In the genomic region with DNA sequence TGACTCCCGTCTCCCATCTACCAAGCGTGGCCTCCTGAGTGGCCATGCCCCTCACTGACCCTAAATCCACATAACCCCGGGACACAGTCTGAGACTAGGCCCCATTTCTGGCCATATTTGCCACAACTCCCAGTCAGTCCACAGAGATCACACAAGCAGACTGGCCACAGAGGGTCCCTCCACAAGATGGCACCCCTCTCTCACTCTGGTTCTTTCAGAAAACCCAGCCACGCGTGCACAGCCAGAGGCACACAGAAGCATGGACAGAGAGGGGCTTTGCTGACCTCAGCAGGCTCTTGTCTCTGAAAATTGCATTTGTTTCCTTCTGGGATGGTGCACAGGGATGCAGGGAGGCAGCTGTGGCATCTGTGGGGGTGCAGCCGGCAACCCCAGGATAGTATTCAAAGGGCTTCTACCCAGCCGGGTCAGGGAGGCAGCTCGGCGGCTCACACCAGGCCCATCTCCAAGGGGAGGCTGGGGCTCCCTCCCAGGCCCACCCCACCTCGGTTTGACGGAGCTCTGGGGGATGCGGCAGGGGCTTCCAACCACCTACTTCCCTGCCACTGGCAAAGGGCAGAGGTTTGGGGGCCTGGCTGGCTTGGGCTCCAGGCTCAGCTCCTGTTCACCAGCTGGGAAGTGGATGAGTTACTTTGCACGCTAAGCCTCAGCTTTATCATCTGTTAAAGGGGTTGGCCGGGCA, we compare ENCODE assay signal across 8 cellular contexts. TPM values are rescaled to one million over a fixed set of nuclear protein-coding genes. Genes with fewer than 3 reads are reported as not detected.
DNase-seq lines count a peak whose midpoint lies in the region; ATAC-seq and TF ChIP-seq lines count a peak whose summit lies in the region.

No MANE protein-coding gene starts in this region.

- WGBS in esophagus muscularis mucosa: 65% methylated on average over 6 of the region's 14 CpGs

- H3K9me3 ChIP-seq in esophagus muscularis mucosa: no peaks in the 10 kb centered on the region

- no peak overlapping the region for H3K4me3 Mint-ChIP-seq in nephron progenitor cell

- no peak for DNase-seq in BJ (ENCODE audit: low read depth)
- no peak for DNase-seq in esophagus muscularis mucosa (ENCODE audit: extremely low spot score)
- DNase-seq in nephron progenitor cell: peak; percentile 68
- DNase-seq in NCI-H345 (lab: John Stamatoyannopoulos, UW): no peak
- DNase-seq in activated T-cell treated with anti-CD3 and anti-CD28 coated beads, Interleukin-2, amount 50 U/mL, for 1 hour: no peak
- no peak for DNase-seq in HCEC 1CT

- TF ChIP-seq CTCF in BJ (IDR thresholded peaks at IDR 0.05; ENCODE audit: insufficient read depth, low read depth, low read length) (peak; percentile 55), GM12872 (IDR thresholded peaks at IDR 0.05; ENCODE audit: insufficient read depth, low read depth, low read length) (peak; percentile 31; the same call in 1 of the 3 replicates), esophagus muscularis mucosa (IDR thresholded peaks at IDR 0.05) (peak; percentile 26 to 45 (median 30)), nephron progenitor cell (IDR thresholded peaks at IDR 0.05) (peak; percentile 64)

- POLR2A ChIA-PET in BJ (lab: Charles Lee): no interaction called here

- peak; percentile 78 for ATAC-seq in SK-N-SH treated with all-trans-retinoic acid at 6 μM for 48 hours

- no peaks in the 10 kb centered on the region for H3K36me3 Mint-ChIP-seq in nephron progenitor cell (ENCODE audit: low read depth)

- H3K36me3 ChIP-seq in BJ (ENCODE audit: control insufficient read depth, insufficient read depth, low read length) (no peaks in the 10 kb centered on the region), esophagus muscularis mucosa (peaks cover 0 to 13% (median 0%) of the 10 kb centered on the region in 4 donors)

- H3K9me3 Mint-ChIP-seq in nephron progenitor cell: no peaks in the 10 kb centered on the region

- peaks cover 17% of the 10 kb centered on the region for H3K4me1 Mint-ChIP-seq in nephron progenitor cell

- H3K27ac Mint-ChIP-seq in nephron progenitor cell: no peak overlapping the region

- H3K4me1 ChIP-seq in esophagus muscularis mucosa: no peaks in the 10 kb centered on the region

- H3K27me3 Mint-ChIP-seq in nephron progenitor cell (ENCODE audit: low read depth, poor library complexity): peaks cover 14% of the 10 kb centered on the region

- H3K4me3 ChIP-seq in BJ (ENCODE audit: low read depth, low read length): no peak overlapping the region
- H3K4me3 ChIP-seq in esophagus muscularis mucosa: no peak overlapping the region

- peaks cover 2% of the 10 kb centered on the region; the same call in 1 of the 2 replicates for H3K27me3 ChIP-seq in BJ (ENCODE audit: control insufficient read depth, insufficient read depth, low read length)
- no peaks in the 10 kb centered on the region for H3K27me3 ChIP-seq in esophagus muscularis mucosa

- intact Hi-C loops in esophagus muscularis mucosa (cut with DNase I): no loop called here

- CTCF ChIA-PET in BJ (lab: Yijun Ruan, JAX): interaction anchor here (0.6 to 5.1 kb wide), 5 partner anchors 10 to 223 kb away, joined by 3 to 26 read pairs (median 3); no protein-coding TSS in a partner anchor

- TF ChIP-seq EP300 in esophagus muscularis mucosa (IDR thresholded peaks at IDR 0.05): no peak

- no peak overlapping the region for H3K27ac ChIP-seq in esophagus muscularis mucosa (replicated peaks in 1 of 4)

- TF ChIP-seq POLR2A in esophagus muscularis mucosa (IDR thresholded peaks at IDR 0.05; ENCODE audit: low read depth): no peak

TF ChIP-seq in SK-N-SH treated with all-trans-retinoic acid at 6 μM for 48 hours, 23 proteins besides CTCF, POLR2A, EP300 and RAD21:
- TF ChIP-seq, protein P1, sequence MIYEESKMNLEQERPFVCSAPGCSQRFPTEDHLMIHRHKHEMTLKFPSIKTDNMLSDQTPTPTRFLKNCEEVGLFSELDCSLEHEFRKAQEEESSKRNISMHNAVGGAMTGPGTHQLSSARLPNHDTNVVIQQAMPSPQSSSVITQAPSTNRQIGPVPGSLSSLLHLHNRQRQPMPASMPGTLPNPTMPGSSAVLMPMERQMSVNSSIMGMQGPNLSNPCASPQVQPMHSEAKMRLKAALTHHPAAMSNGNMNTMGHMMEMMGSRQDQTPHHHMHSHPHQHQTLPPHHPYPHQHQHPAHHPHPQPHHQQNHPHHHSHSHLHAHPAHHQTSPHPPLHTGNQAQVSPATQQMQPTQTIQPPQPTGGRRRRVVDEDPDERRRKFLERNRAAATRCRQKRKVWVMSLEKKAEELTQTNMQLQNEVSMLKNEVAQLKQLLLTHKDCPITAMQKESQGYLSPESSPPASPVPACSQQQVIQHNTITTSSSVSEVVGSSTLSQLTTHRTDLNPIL (CRISPR knock-in tag; IDR thresholded peaks at IDR 0.05; ENCODE audit: low read depth): no peak

RNA-seq across cellular contexts. Expression of a gene that starts 16.8 kb away (rescaled TPM):
- polyA plus RNA-seq in BJ (2011; rRNA removed): not detected in 2 replicates
- polyA minus RNA-seq in BJ (2011; rRNA and poly(A)+ RNA removed): not detected in 2 replicates
- total RNA-seq in esophagus muscularis mucosa: 10 to 100 TPM; 10.4 to 18.0 (median 14.6) TPM

RNA-seq across cellular contexts. Expression of a gene that starts 27.3 kb away (rescaled TPM):
- polyA plus RNA-seq in BJ (2011; rRNA removed): not detected in 2 replicates
- not detected in 2 replicates for polyA minus RNA-seq in BJ (2011; rRNA and poly(A)+ RNA removed)
- total RNA-seq in esophagus muscularis mucosa: not detected
